Comparison of ENCODE assay signal across 8 cellular contexts in the genomic region with DNA sequence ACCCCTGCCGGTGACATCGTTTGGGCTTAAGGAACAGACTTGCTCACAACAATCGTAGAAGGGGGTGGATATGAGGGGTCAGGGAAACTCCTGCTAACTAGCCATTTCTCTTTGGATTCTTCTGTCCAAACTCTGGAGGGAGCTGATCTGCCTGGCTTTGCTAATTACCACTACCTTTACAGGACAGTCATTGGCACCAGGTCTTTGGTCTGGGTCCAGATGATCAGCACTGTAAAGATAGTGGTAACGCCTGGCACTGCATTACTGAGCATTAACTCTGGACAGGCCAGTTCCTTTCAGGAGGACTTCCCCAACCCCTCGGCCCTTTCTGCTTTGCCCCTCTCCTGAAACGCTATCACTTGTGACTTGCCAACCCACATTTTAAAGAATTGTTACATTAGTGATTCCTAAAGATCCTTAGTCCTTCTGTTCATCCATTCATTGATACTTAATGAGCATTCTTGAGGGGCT. TPM values are rescaled to one million over a fixed set of nuclear protein-coding genes. Genes with fewer than 3 reads are reported as not detected.
DNase-seq lines count a peak whose midpoint lies in the region; ATAC-seq and TF ChIP-seq lines count a peak whose summit lies in the region.

No MANE protein-coding gene starts in this region.

- no peaks in the 10 kb centered on the region for H3K27me3 Mint-ChIP-seq in activated naive CD4-positive, alpha-beta T cell treated with anti-CD3 and anti-CD28 coated beads, Interleukin-2, amount 50 U/mL, for 24 hours
- H3K27me3 Mint-ChIP-seq in memory B cell: no peaks in the 10 kb centered on the region

- ATAC-seq in memory B cell (ENCODE audit: low read depth): no peak
- no peak for ATAC-seq in HG02642 (IDR thresholded peaks at IDR 0.05; ENCODE audit: poor library complexity, unreplicated experiment)
- no peak for ATAC-seq in GM18870 (IDR thresholded peaks at IDR 0.05; ENCODE audit: unreplicated experiment)
- no peak for ATAC-seq in GM18502 (IDR thresholded peaks at IDR 0.05; ENCODE audit: poor library complexity, unreplicated experiment)

- no peak for TF ChIP-seq CTCF in cardiac fibroblast (IDR thresholded peaks at IDR 0.05; ENCODE audit: low read depth, low read length)
- TF ChIP-seq CTCF in uterus (IDR thresholded peaks at IDR 0.05): peak in 1 of 4 experiments; percentile 4

- H3K9me3 Mint-ChIP-seq in activated naive CD4-positive, alpha-beta T cell treated with anti-CD3 and anti-CD28 coated beads, Interleukin-2, amount 50 U/mL, for 24 hours: no peaks in the 10 kb centered on the region
- H3K9me3 Mint-ChIP-seq in memory B cell: no peaks in the 10 kb centered on the region

- H3K27ac Mint-ChIP-seq in activated naive CD4-positive, alpha-beta T cell treated with anti-CD3 and anti-CD28 coated beads, Interleukin-2, amount 50 U/mL, for 24 hours: peak overlapping the region; percentile 99
- H3K27ac Mint-ChIP-seq in memory B cell: peak overlapping the region; percentile 97

- H3K4me1 Mint-ChIP-seq in activated naive CD4-positive, alpha-beta T cell treated with anti-CD3 and anti-CD28 coated beads, Interleukin-2, amount 50 U/mL, for 24 hours: peaks cover 47% of the 10 kb centered on the region
- H3K4me1 Mint-ChIP-seq in memory B cell: peaks cover 28% of the 10 kb centered on the region

- no peak for TF ChIP-seq POLR2A in uterus (IDR thresholded peaks at IDR 0.05)

- no peaks in the 10 kb centered on the region for H3K36me3 ChIP-seq in uterus

- no peak for DNase-seq in activated naive CD4-positive, alpha-beta T cell treated with anti-CD3 and anti-CD28 coated beads, Interleukin-2, amount 50 U/mL, for 16 hours
- DNase-seq in cardiac fibroblast (ENCODE audit: low read depth in 2 of 2) (no peak), memory B cell (ENCODE audit: low spot score in 2 of 2) (no peak), uterus (no peak)

- peak overlapping the region; percentile 62 to 79 for H3K27ac ChIP-seq in uterus

- peak overlapping the region; percentile 100 for H3K4me3 Mint-ChIP-seq in activated naive CD4-positive, alpha-beta T cell treated with anti-CD3 and anti-CD28 coated beads, Interleukin-2, amount 50 U/mL, for 24 hours
- H3K4me3 Mint-ChIP-seq in memory B cell: peak overlapping the region; percentile 96

- intact Hi-C loops in uterus (cut with DNase I; ENCODE audit: low total_unique reads): no loop called here

- H3K9me3 ChIP-seq in uterus: no peaks in the 10 kb centered on the region

- H3K36me3 Mint-ChIP-seq in activated naive CD4-positive, alpha-beta T cell treated with anti-CD3 and anti-CD28 coated beads, Interleukin-2, amount 50 U/mL, for 24 hours: peaks cover 13% of the 10 kb centered on the region
- H3K36me3 Mint-ChIP-seq in memory B cell: peaks cover 9% of the 10 kb centered on the region

- peak overlapping the region; percentile 58 to 71 for H3K4me3 ChIP-seq in cardiac fibroblast (replicated peaks in 1 of 2; ENCODE audit: low read depth in 2 of 2, low read length in 2 of 2)
- H3K4me3 ChIP-seq in uterus: peak overlapping the region; percentile 55 to 61

- H3K4me1 ChIP-seq in uterus: peaks cover 0 to 10% of the 10 kb centered on the region in 2 donors

- no peaks in the 10 kb centered on the region for H3K27me3 ChIP-seq in uterus

RNA-seq across cellular contexts. Expression of a gene that starts 0.8 kb away (rescaled TPM):
- 100 to 1,000 TPM in 1 of 4 donors, 10 to 100 TPM in 2, 1 to 10 TPM in 1; 4.1 to 435 (median 51.9) TPM for total RNA-seq in uterus

RNA-seq across cellular contexts. Expression of a gene that starts 3.5 kb away (rescaled TPM):
- 10 to 100 TPM in 3 of 4 donors, 1 to 10 TPM in 1; 9.2 to 67.6 (median 29.3) TPM for total RNA-seq in uterus

RNA-seq across cellular contexts. Expression of a gene that starts 42.1 kb away (rescaled TPM):
- 100 to 1,000 TPM in 1 of 4 donors, 10 to 100 TPM in 3; 55.3 to 216 (median 78.2) TPM for total RNA-seq in uterus
